ENCODE assay signal across 23 cellular contexts in genomic region chr3:58752168-58752567, GRCh38.
DNase-seq lines count a peak whose midpoint lies in the region; ATAC-seq and TF ChIP-seq lines count a peak whose summit lies in the region.
"Had no signal": no experiment of that assay in that cellular context is flagged by ENCODE, and none has a peak within 500 bp of the region (broad histone marks: within the 10 kb centered on the region; RNA-seq: fewer than 3 reads in every experiment).

No MANE protein-coding gene starts in this region.

- H3K9me3 ChIP-seq in BLaER1 (no peaks in the 10 kb centered on the region), HEK293 (ENCODE audit: control insufficient read depth, insufficient read depth, low read depth, low read length) (no peaks in the 10 kb centered on the region), SJCRH30 (replicated peaks) (no peaks in the 10 kb centered on the region)
- H3K9me3 ChIP-seq: A549, BE2C, Caco-2 had no signal

- H4K20me1 ChIP-seq in BLaER1: no peaks in the 10 kb centered on the region

- H3K4me1 ChIP-seq in BLaER1 (peaks cover 33% of the 10 kb centered on the region), HEK293 (ENCODE audit: control insufficient read depth, insufficient read depth, low read length) (no peaks in the 10 kb centered on the region), SJCRH30 (no peaks in the 10 kb centered on the region)
- H3K4me1 ChIP-seq: A549, BE2C, Caco-2 had no signal

- DNase-seq in SK-N-DZ (ENCODE audit: low spot score) (peak; percentile 70), medulla oblongata (ENCODE audit: extremely low spot score) (peak; percentile 11), foreskin melanocyte (no peak), SJCRH30 (no peak), NCI-H526 (lab: John Stamatoyannopoulos, UW) (no peak)
- DNase-seq: 8988T; ACHN; AML-193; BE2C; Caco-2; CD4-positive, CD25-positive, alpha-beta regulatory T cell; CD8-positive, alpha-beta T cell; DMS153; DND-41; H9; HFFc6 had no signal

- no peak overlapping the region for H3K9ac ChIP-seq in BLaER1

- POLR2A ChIA-PET in HEK293 (lab: Yijun Ruan, JAX): no interaction called here

- H3K36me3 ChIP-seq in BLaER1 (peaks cover 22% of the 10 kb centered on the region), HEK293 (ENCODE audit: control insufficient read depth in 2 of 2, insufficient read depth in 1 of 2, low read length in 2 of 2) (no peaks in the 10 kb centered on the region), SJCRH30 (no peaks in the 10 kb centered on the region)
- H3K36me3 ChIP-seq: BE2C had no signal

- H3K4me3 ChIP-seq in BLaER1 (no peak overlapping the region), HEK293 (ENCODE audit: low read depth, low read length) (no peak overlapping the region), SJCRH30 (no peak overlapping the region)
- H3K4me3 ChIP-seq: A549, GM23338 had no signal

- H3K27me3 ChIP-seq in BLaER1: no peaks in the 10 kb centered on the region
- no peaks in the 10 kb centered on the region for H3K27me3 ChIP-seq in SJCRH30
- H3K27me3 ChIP-seq: BE2C had no signal

- CTCF ChIA-PET in HEK293 (lab: Yijun Ruan, JAX): interaction anchor here (0.5 to 0.8 kb wide), 2 partner anchors 34 to 1110 kb away, joined by 3 to 4 read pairs; no protein-coding TSS in a partner anchor

- no peak for ATAC-seq in GM19467 (IDR thresholded peaks at IDR 0.05; ENCODE audit: unreplicated experiment)
- ATAC-seq: A549; CD8-positive, alpha-beta T cell; GM23338; HCT116 had no signal

- TF ChIP-seq CTCF in HEK293 (tag by site-specific recombination; IDR thresholded peaks at IDR 0.05): no peak

- H3K27ac ChIP-seq in BLaER1 (no peak overlapping the region), HEK293 (ENCODE audit: extremely low read depth, low read depth, low read length) (no peak overlapping the region), SJCRH30 (no peak overlapping the region)
- H3K27ac ChIP-seq: A549, C4-2B had no signal

- peak overlapping the region; percentile 6 for H3K4me2 ChIP-seq in BLaER1
- H3K4me2 ChIP-seq: A549, GM23338 had no signal

TF ChIP-seq in HEK293, 187 proteins besides CTCF, POLR2A, EP300 and RAD21:
- no peak for TF ChIP-seq ZNF184 (tag by site-specific recombination; IDR thresholded peaks at IDR 0.05)
- TF ChIP-seq SP7 (tag by site-specific recombination; IDR thresholded peaks at IDR 0.05): 0 out of 2 replicates have a peak, but pooled peaks have one; percentile 1
- no peak for TF ChIP-seq ZNF302 (tag by site-specific recombination; IDR thresholded peaks at IDR 0.05; ENCODE audit: low read depth)

Comparison
In these comparisons a context has a peak if more than half of its experiments do, and no peak if none do; other contexts are left out.
1. DNase-seq: peak in SK-N-DZ (single experiment) and medulla oblongata (single experiment); none in foreskin melanocyte (single experiment), SJCRH30 (0 of 2) and NCI-H526 (0 of 2).